ENCODE assay signal across 22 cellular contexts in the genomic region with DNA sequence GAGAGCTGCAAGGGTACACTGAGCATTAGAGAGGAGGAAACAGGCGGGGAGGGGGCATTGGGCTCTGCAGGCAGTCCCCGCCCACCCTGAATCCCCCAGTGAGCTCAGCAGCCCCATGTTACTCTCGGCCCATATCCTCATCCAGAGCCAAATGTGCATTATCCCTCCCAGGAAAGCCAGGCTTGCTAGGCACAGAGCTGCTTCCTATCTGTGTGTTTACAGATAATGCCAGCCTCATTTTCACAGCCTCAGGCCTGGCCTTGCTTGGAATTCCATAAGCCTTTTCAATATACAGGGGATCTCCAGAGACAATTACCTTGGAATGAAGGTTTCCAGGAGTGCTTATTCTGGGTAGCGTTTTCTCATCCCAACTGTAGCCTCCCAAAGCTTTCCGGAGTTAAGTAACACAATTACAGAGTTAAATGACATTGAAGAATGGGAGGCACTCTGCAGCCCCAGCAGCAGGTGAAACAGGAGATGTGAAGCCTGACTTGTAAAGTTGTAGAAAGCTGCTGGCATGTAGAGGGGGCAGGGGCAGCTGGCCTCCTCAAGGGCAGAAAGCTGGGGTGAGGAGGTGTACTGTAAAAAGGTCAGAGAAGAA.
"Had no signal": no experiment of that assay in that cellular context is flagged by ENCODE, and none has a peak within 500 bp of the region (broad histone marks: within the 10 kb centered on the region; RNA-seq: fewer than 3 reads in every experiment).

No MANE protein-coding gene starts in this region.

- H3K4me1 Mint-ChIP-seq: stimulated activated memory B cell treated with anti-CD40 and anti-IgM and Interleukin-4, amounts not matched to agents 10 μg/mL and 1 μg/mL and 100 μg/mL, for 72 hours; stimulated activated naive CD8-positive, alpha-beta T cell treated with anti-CD3 and anti-CD28 coated beads, Interleukin-15, amount 100 ng/mL, for 72 hours had no signal

- H3K27ac ChIP-seq: esophagus squamous epithelium, gastroesophageal sphincter, hepatocyte, neutrophil, spleen, testis, tibial nerve, upper lobe of right lung, vagina had no signal

- ATAC-seq: effector memory CD8-positive, alpha-beta T cell; gastroesophageal sphincter; left colon; natural killer cell treated with Interleukin-12 subunit alpha and Interleukin-12 subunit beta and Interleukin-15 and Interleukin-18, amount 100 ng/mL, for 72 hours; sciatic nerve; stimulated activated memory B cell treated with anti-CD40 and anti-IgM and Interleukin-4, amounts not matched to agents 10 μg/mL and 1 μg/mL and 100 μg/mL, for 72 hours; stimulated activated naive CD8-positive, alpha-beta T cell treated with anti-CD3 and anti-CD28 coated beads, Interleukin-15, amount 100 ng/mL, for 72 hours; upper lobe of right lung had no signal

- H3K4me3 Mint-ChIP-seq: dendritic cell treated with granulocyte-macrophage colony-stimulating factor and Interleukin-4, amounts not matched to agents 40 ng/mL and 50 ng/mL, for 4 days; effector memory CD8-positive, alpha-beta T cell; mesothelial cell of epicardium; natural killer cell treated with Interleukin-12 subunit alpha and Interleukin-12 subunit beta and Interleukin-15 and Interleukin-18, amount 100 ng/mL, for 72 hours; stimulated activated memory B cell treated with anti-CD40 and anti-IgM and Interleukin-4, amounts not matched to agents 10 μg/mL and 1 μg/mL and 100 μg/mL, for 72 hours; stimulated activated naive CD8-positive, alpha-beta T cell treated with anti-CD3 and anti-CD28 coated beads, Interleukin-15, amount 100 ng/mL, for 72 hours had no signal

- H3K27me3 ChIP-seq: hepatocyte, testis, tibial nerve, vagina had no signal

- H2AFZ ChIP-seq: hepatocyte had no signal

- H3K36me3 Mint-ChIP-seq: mesothelial cell of epicardium; natural killer cell treated with Interleukin-12 subunit alpha and Interleukin-12 subunit beta and Interleukin-15 and Interleukin-18, amount 100 ng/mL, for 72 hours; stimulated activated memory B cell treated with anti-CD40 and anti-IgM and Interleukin-4, amounts not matched to agents 10 μg/mL and 1 μg/mL and 100 μg/mL, for 72 hours had no signal

- DNase-seq: effector memory CD8-positive, alpha-beta T cell; esophagus squamous epithelium; foreskin fibroblast; left colon; mammary epithelial cell; spleen; stimulated activated CD4-positive, alpha-beta T cell treated with anti-CD3 and anti-CD28 coated beads, Interleukin-15, amount 100 ng/mL, for 24 hours; stimulated activated CD4-positive, alpha-beta T cell treated with anti-CD3 and anti-CD28 coated beads, Interleukin-1b, Interleukin-23, amount 100 ng/mL, for 48 hours; stimulated activated CD4-positive, alpha-beta T cell treated with anti-CD3 and anti-CD28 coated beads, Interleukin-4, amount 100 ng/mL, for 24 hours; stimulated activated naive CD8-positive, alpha-beta T cell treated with anti-CD3 and anti-CD28 coated beads, Interleukin-15, amount 100 ng/mL, for 72 hours; testis; upper lobe of right lung had no signal

- H3K9me3 ChIP-seq: esophagus squamous epithelium, gastroesophageal sphincter, neutrophil, spleen, testis, tibial nerve, upper lobe of right lung, vagina had no signal

- H3K4me3 ChIP-seq: esophagus squamous epithelium, gastroesophageal sphincter, hepatocyte, spleen, testis, tibial nerve, upper lobe of right lung, vagina had no signal

- H3K4me2 ChIP-seq: hepatocyte had no signal

- H3K27ac Mint-ChIP-seq: dendritic cell treated with granulocyte-macrophage colony-stimulating factor and Interleukin-4, amounts not matched to agents 40 ng/mL and 50 ng/mL, for 4 days; effector memory CD8-positive, alpha-beta T cell; mesothelial cell of epicardium; stimulated activated memory B cell treated with anti-CD40 and anti-IgM and Interleukin-4, amounts not matched to agents 10 μg/mL and 1 μg/mL and 100 μg/mL, for 72 hours; stimulated activated naive CD8-positive, alpha-beta T cell treated with anti-CD3 and anti-CD28 coated beads, Interleukin-15, amount 100 ng/mL, for 72 hours had no signal

- H3K36me3 ChIP-seq: esophagus squamous epithelium, gastroesophageal sphincter, neutrophil, spleen, tibial nerve, upper lobe of right lung, vagina had no signal

- H3K79me2 ChIP-seq: hepatocyte had no signal

- H3K9me3 Mint-ChIP-seq: dendritic cell treated with granulocyte-macrophage colony-stimulating factor and Interleukin-4, amounts not matched to agents 40 ng/mL and 50 ng/mL, for 4 days; effector memory CD8-positive, alpha-beta T cell; mesothelial cell of epicardium; natural killer cell treated with Interleukin-12 subunit alpha and Interleukin-12 subunit beta and Interleukin-15 and Interleukin-18, amount 100 ng/mL, for 72 hours; stimulated activated memory B cell treated with anti-CD40 and anti-IgM and Interleukin-4, amounts not matched to agents 10 μg/mL and 1 μg/mL and 100 μg/mL, for 72 hours; stimulated activated naive CD8-positive, alpha-beta T cell treated with anti-CD3 and anti-CD28 coated beads, Interleukin-15, amount 100 ng/mL, for 72 hours had no signal
